ENCODE assay signal across 9 cellular contexts in genomic region chr12:104668274-104668718, GRCh38.
DNase-seq lines count a peak whose midpoint lies in the region; FAIRE-seq and TF ChIP-seq lines count a peak whose summit lies in the region.
"Had no signal": no experiment of that assay in that cellular context is flagged by ENCODE, and none has a peak within 500 bp of the region (broad histone marks: within the 10 kb centered on the region; RNA-seq: fewer than 3 reads in every experiment).

No MANE protein-coding gene starts in this region.

- peaks cover 11% of the 10 kb centered on the region for H4K20me1 ChIP-seq in neural progenitor cell (ENCODE audit: low read depth)

- H3K4me2 ChIP-seq in neural progenitor cell, result no peak overlapping the region

- H3K4me1 Mint-ChIP-seq in CD4-positive, alpha-beta memory T cell, result peaks cover 54 to 81% (median 62%) of the 10 kb centered on the region in 4 donors
- H3K4me1 Mint-ChIP-seq in neural progenitor cell, result peaks cover 48% of the 10 kb centered on the region

- H3K9ac ChIP-seq in neural progenitor cell, result no peak overlapping the region

- H3K27me3 ChIP-seq in CD4-positive, alpha-beta memory T cell (ENCODE audit: insufficient read depth, low read length), result no peaks in the 10 kb centered on the region
- no peaks in the 10 kb centered on the region for H3K27me3 ChIP-seq in neural progenitor cell

- H3K79me2 ChIP-seq in neural progenitor cell (ENCODE audit: low read depth), result no peaks in the 10 kb centered on the region

- no peak for TF ChIP-seq CTCF in RWPE1 (conservative IDR thresholded peaks at IDR 0.05; ENCODE audit: low read depth)
- TF ChIP-seq CTCF in fibroblast of the aortic adventitia (IDR thresholded peaks at IDR 0.05; ENCODE audit: insufficient read depth, low read length), result no peak
- no peak for TF ChIP-seq CTCF in neural progenitor cell (IDR thresholded peaks at IDR 0.05)

- no peak overlapping the region for H2AFZ ChIP-seq in neural progenitor cell (replicated peaks)

- H3K36me3 ChIP-seq in CD4-positive, alpha-beta memory T cell (ENCODE audit: insufficient read depth, low read length), result no peaks in the 10 kb centered on the region
- H3K36me3 ChIP-seq in neural progenitor cell, result no peaks in the 10 kb centered on the region

- H3K9me3 Mint-ChIP-seq in CD4-positive, alpha-beta memory T cell, result peaks cover 0 to 2% (median 0%) of the 10 kb centered on the region in 8 donors
- H3K9me3 Mint-ChIP-seq in neural progenitor cell, result no peaks in the 10 kb centered on the region

- H3K27ac Mint-ChIP-seq in CD4-positive, alpha-beta memory T cell, result peak overlapping the region in 5 of 7 donors; percentile 34 to 97 (median 48)
- peak overlapping the region; percentile 51 for H3K27ac Mint-ChIP-seq in neural progenitor cell

- peaks cover 0 to 2% of the 10 kb centered on the region in 2 donors for H3K27me3 Mint-ChIP-seq in CD4-positive, alpha-beta memory T cell
- no peaks in the 10 kb centered on the region for H3K27me3 Mint-ChIP-seq in neural progenitor cell (ENCODE audit: insufficient read depth, low read depth)

- POLR2A ChIA-PET in CD4-positive, alpha-beta memory T cell (lab: Charles Lee; ENCODE audit: partially characterized antibody), result no interaction called here
- POLR2A ChIA-PET in RWPE1 (lab: Yijun Ruan, JAX; ENCODE audit: low non-redundant PET), result no interaction called here

- H3K4me1 ChIP-seq in CD4-positive, alpha-beta memory T cell (ENCODE audit: insufficient read depth, low read length), result peaks cover 50% of the 10 kb centered on the region
- H3K4me1 ChIP-seq in neural progenitor cell, result peaks cover 22% of the 10 kb centered on the region

- peaks cover 0 to 5% of the 10 kb centered on the region in 2 donors for H3K36me3 Mint-ChIP-seq in CD4-positive, alpha-beta memory T cell
- no peaks in the 10 kb centered on the region for H3K36me3 Mint-ChIP-seq in neural progenitor cell

- intact Hi-C loops in CD4-positive, alpha-beta memory T cell (cut with micrococcal nuclease), result no loop called here

- CTCF ChIA-PET in CD4-positive, alpha-beta memory T cell (lab: Charles Lee; ENCODE audit: partially characterized antibody), result interaction anchor here (1.9 kb wide), 1 partner anchor 286 kb away, joined by 8 read pairs; no protein-coding TSS in a partner anchor
- CTCF ChIA-PET in RWPE1 (lab: Yijun Ruan, JAX), result interaction anchor here (1.0 kb wide), 1 partner anchor 287 kb away, joined by 4 read pairs; no protein-coding TSS in a partner anchor

- no peak for DNase-seq in CD4-positive, alpha-beta memory T cell
- no peak for DNase-seq in RWPE1 (ENCODE audit: low spot score)
- DNase-seq in fibroblast of the aortic adventitia (ENCODE audit: low read depth), result peak; percentile 73
- DNase-seq in neural progenitor cell (ENCODE audit: low spot score), result no peak
- DNase-seq in dedifferentiated amniotic fluid mesenchymal stem cell (ENCODE audit: extremely low spot score), result no peak
- DNase-seq in stimulated activated CD4-positive, alpha-beta T cell treated with anti-CD3 and anti-CD28 coated beads, Interleukin-1b, Interleukin-23, amount 100 ng/mL, for 48 hours, result no peak
- no peak for DNase-seq in H54 (ENCODE audit: insufficient read length, low spot score)
- no peak for DNase-seq in frontal cortex (ENCODE audit: low spot score in 2 of 2)
- DNase-seq: stimulated activated CD4-positive, alpha-beta T cell treated with anti-CD3 and anti-CD28 coated beads, Interleukin-4, amount 100 ng/mL, for 1 hour had no signal

- no peak overlapping the region for H3K4me3 ChIP-seq in CD4-positive, alpha-beta memory T cell (ENCODE audit: low read length in 2 of 2)
- H3K4me3 ChIP-seq in fibroblast of the aortic adventitia (ENCODE audit: low read depth, low read length) (no peak overlapping the region), neural progenitor cell (no peak overlapping the region)

- no peaks in the 10 kb centered on the region for H3K9me3 ChIP-seq in CD4-positive, alpha-beta memory T cell (ENCODE audit: control insufficient read depth in 1 of 2, low read length in 2 of 2)
- no peaks in the 10 kb centered on the region for H3K9me3 ChIP-seq in neural progenitor cell (ENCODE audit: low read depth)

- FAIRE-seq in H54 (lab: Jason Lieb, UNC) (no peak), frontal cortex (lab: Jason Lieb, UNC) (no peak)

- no peak for TF ChIP-seq POLR2A in H54 (IDR thresholded peaks at IDR 0.05; ENCODE audit: low read depth, low read length)

- peak overlapping the region in 2 of 8 donors; percentile 40 to 58 for H3K4me3 Mint-ChIP-seq in CD4-positive, alpha-beta memory T cell
- no peak overlapping the region for H3K4me3 Mint-ChIP-seq in neural progenitor cell

- H3K27ac ChIP-seq in CD4-positive, alpha-beta memory T cell (ENCODE audit: low read depth, low read length), result no peak overlapping the region
- peak overlapping the region; percentile 91 for H3K27ac ChIP-seq in RWPE1
- no peak overlapping the region for H3K27ac ChIP-seq in neural progenitor cell

- H3F3A ChIP-seq in neural progenitor cell (ENCODE audit: low read depth), result peaks cover 12% of the 10 kb centered on the region
